ENCODE assay signal across 8 cellular contexts in genomic region chr18:3447895-3448844, GRCh38. TPM values are rescaled to one million over a fixed set of nuclear protein-coding genes. Genes with fewer than 3 reads are reported as not detected.
DNase-seq lines count a peak whose midpoint lies in the region; TF ChIP-seq lines count a peak whose summit lies in the region.

No MANE protein-coding gene starts in this region.

- H3K9me2 ChIP-seq in neural cell (ENCODE audit: insufficient read depth, low read length), result no peaks in the 10 kb centered on the region

- no peak for TF ChIP-seq EP300 in neural cell (conservative IDR thresholded peaks at IDR 0.05; ENCODE audit: poor library complexity, severe bottlenecking)
- TF ChIP-seq EP300 in stomach (IDR thresholded peaks at IDR 0.05), result no peak

- TF ChIP-seq CTCF in LNCAP (IDR thresholded peaks at IDR 0.05) (peak; percentile 40; the same call in 1 of the 2 replicates), fibroblast of the aortic adventitia (IDR thresholded peaks at IDR 0.05; ENCODE audit: insufficient read depth, low read length) (no peak), neural cell (IDR thresholded peaks at IDR 0.05; ENCODE audit: poor library complexity, severe bottlenecking) (no peak), stomach (IDR thresholded peaks at IDR 0.05) (no peak)

- TF ChIP-seq POLR2A in stomach (IDR thresholded peaks at IDR 0.05), result peak in 2 of 4 donors; percentile 44 to 86

- no peaks in the 10 kb centered on the region for H4K20me1 ChIP-seq in neural cell (ENCODE audit: insufficient read depth)

- peak overlapping the region; percentile 86 for H3K4me2 ChIP-seq in neural cell (ENCODE audit: low read length)

- H3K36me3 ChIP-seq in neural cell (ENCODE audit: insufficient read depth, low read length), result no peaks in the 10 kb centered on the region
- no peaks in the 10 kb centered on the region for H3K36me3 ChIP-seq in stomach

- intact Hi-C loops in stomach (cut with DNase I; ENCODE audit: low total_unique reads), result no loop called here

- no peak for TF ChIP-seq RAD21 in neural cell (conservative IDR thresholded peaks at IDR 0.05)

- H2AFZ ChIP-seq in neural cell (ENCODE audit: low read depth, low read length), result peak overlapping the region; percentile 72

- peaks cover 14 to 25% (median 20%) of the 10 kb centered on the region in 4 donors for H3K4me1 ChIP-seq in stomach

- H3K27ac ChIP-seq in neural cell (ENCODE audit: low read length) (no peak overlapping the region), stomach (peak overlapping the region; percentile 94 to 99 (median 99))

- H3F3A ChIP-seq in neural cell (ENCODE audit: insufficient read depth, low read length, poor library complexity, severe bottlenecking), result no peaks in the 10 kb centered on the region

- DNase-seq in EH (ENCODE audit: low read depth) (peak; percentile 98), H4 (ENCODE audit: low spot score) (peak; percentile 95), RPMI8226 (peak; percentile 97), fibroblast of the aortic adventitia (ENCODE audit: low read depth) (peak; percentile 96), stomach (peak; percentile 94)
- peak; percentile 75 for DNase-seq in activated T-helper 9 cell treated with anti-CD3 and anti-CD28 coated beads, Interleukin-2, amount 50 U/mL, for 16 hours (ENCODE audit: low read depth)

- H3K27me3 ChIP-seq in neural cell (ENCODE audit: insufficient read depth, low read depth, low read length) (peaks cover 46% of the 10 kb centered on the region), stomach (no peaks in the 10 kb centered on the region)

- peaks cover 23% of the 10 kb centered on the region for H3K79me2 ChIP-seq in neural cell (replicated peaks; ENCODE audit: insufficient read depth, low read length)

- no peaks in the 10 kb centered on the region for H3K9me3 ChIP-seq in neural cell (ENCODE audit: low read length)
- no peaks in the 10 kb centered on the region for H3K9me3 ChIP-seq in stomach

- H3K9ac ChIP-seq in neural cell (ENCODE audit: low read length), result peak overlapping the region; percentile 54

- peak overlapping the region; percentile 68 for H3K4me3 ChIP-seq in fibroblast of the aortic adventitia (ENCODE audit: low read depth, low read length)
- H3K4me3 ChIP-seq in neural cell (ENCODE audit: low read length), result peak overlapping the region; percentile 87
- peak overlapping the region; percentile 69 to 86 (median 78) for H3K4me3 ChIP-seq in stomach

- 0% methylated on average over 56 to 63 of the region's 63 CpGs for WGBS in stomach, 5 donors

TF ChIP-seq in neural cell, 6 proteins besides CTCF, POLR2A, EP300 and RAD21:
- TF ChIP-seq SMC3 (conservative IDR thresholded peaks at IDR 0.05; ENCODE audit: poor library complexity) (no peak), TAF1 (IDR thresholded peaks at IDR 0.05; ENCODE audit: low read depth) (no peak), EZH2 (IDR thresholded peaks at IDR 0.05; ENCODE audit: borderline replicate concordance, insufficient read depth, low read length, poor library complexity, severe bottlenecking) (no peak), REST (IDR thresholded peaks at IDR 0.05; ENCODE audit: borderline replicate concordance) (peak; percentile 31), POLR2AphosphoS5 (IDR thresholded peaks at IDR 0.05) (peak; percentile 29), MXI1 (conservative IDR thresholded peaks at IDR 0.05; ENCODE audit: poor library complexity, severe bottlenecking) (peak; percentile 57)

RNA-seq across cellular contexts. Expression of gene TGIF1, which starts 1.8 kb away (rescaled TPM):
- total RNA-seq in H4 (2014; rRNA removed; shearing (Covaris generic)), result 126 and 127 TPM in 2 replicates
- total RNA-seq in fibroblast of the aortic adventitia (ENCODE audit: low replicate concordance), result 68.4 and 106 TPM in 2 replicates
- polyA plus RNA-seq in neural cell, result 3.6 and 9.7 TPM in 2 replicates
- polyA minus RNA-seq in neural cell, result 2.9 and 3.2 TPM in 2 replicates
- 10 to 100 TPM; 18.7 to 87.6 (median 52.5) TPM for total RNA-seq in stomach
- polyA plus RNA-seq in stomach, result 10 to 100 TPM; 51.5 to 65.3 (median 57.9) TPM
